In the genomic region with DNA sequence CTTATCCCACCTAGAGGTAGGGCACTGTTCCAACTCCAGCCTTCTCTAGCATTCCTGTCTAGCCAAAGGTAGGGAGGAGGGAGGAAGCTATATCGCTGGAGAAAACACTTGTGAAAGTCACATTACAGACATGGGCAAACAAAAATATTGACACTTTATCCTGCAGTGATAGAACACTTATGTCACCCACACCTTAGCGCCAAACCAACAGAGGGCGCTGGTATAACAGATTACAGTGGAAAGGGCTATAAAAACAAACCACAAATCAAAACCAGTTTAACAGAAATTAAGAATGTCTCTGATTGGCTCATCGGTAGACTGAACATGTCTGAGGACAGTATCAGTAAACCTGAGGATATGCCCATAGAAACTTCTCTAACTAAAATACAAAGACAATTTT, we compare ENCODE assay signal across 9 cellular contexts.
A peak's percentile ranks its signal among the peaks of the same experiment; 100 is the strongest.
DNase-seq lines count a peak whose midpoint lies in the region; ATAC-seq and TF ChIP-seq lines count a peak whose summit lies in the region.
"Had no signal": no experiment of that assay in that cellular context is flagged by ENCODE, and none has a peak within 500 bp of the region (broad histone marks: within the 10 kb centered on the region; RNA-seq: fewer than 3 reads in every experiment).

No MANE protein-coding gene starts in this region.

- DNase-seq in AG04450 (ENCODE audit: low read depth, low spot score) (no peak), NCI-H510A (lab: John Stamatoyannopoulos, UW) (peak; percentile 2), epithelial cell of proximal tubule (ENCODE audit: low read depth) (no peak), mucosa of gallbladder (ENCODE audit: low spot score) (no peak), AG08396 (ENCODE audit: low spot score) (no peak)
- DNase-seq in activated CD4-positive, alpha-beta T cell treated with anti-CD3 and anti-CD28 coated beads, Interleukin-2, amount 50 U/mL, for 4 hours: no peak

- TF ChIP-seq CTCF in AG04450 (IDR thresholded peaks at IDR 0.05; ENCODE audit: low read depth, low read length) (0 out of 2 replicates have a peak, but pooled peaks have one; percentile 14), epithelial cell of proximal tubule (conservative IDR thresholded peaks at IDR 0.05; ENCODE audit: low read depth, low read length) (peak; percentile 69)

- no peaks in the 10 kb centered on the region for H3K9me3 ChIP-seq in AG04450 (ENCODE audit: control insufficient read depth, insufficient read depth, low read length)

- no peak overlapping the region for H3K4me3 ChIP-seq in AG04450 (ENCODE audit: low read depth, low read length)
- no peak overlapping the region for H3K4me3 ChIP-seq in epithelial cell of proximal tubule (ENCODE audit: low read depth, low read length)
- H3K4me3 ChIP-seq: SK-N-MC had no signal

- ATAC-seq in GM18867 (IDR thresholded peaks at IDR 0.05; ENCODE audit: unreplicated experiment): peak; percentile 71
- no peak for ATAC-seq in HG03159 (IDR thresholded peaks at IDR 0.05; ENCODE audit: unreplicated experiment)

- no peaks in the 10 kb centered on the region for H3K27me3 ChIP-seq in AG04450 (ENCODE audit: control insufficient read depth, insufficient read depth, low read length)

- POLR2A ChIA-PET in AG04450 (lab: Yijun Ruan, JAX): no interaction called here

- CTCF ChIA-PET in AG04450 (lab: Charles Lee): interaction anchor here (0.9 to 1.0 kb wide), 2 partner anchors 10 to 270 kb away, joined by 4 read pairs; no protein-coding TSS in a partner anchor

- H3K27ac ChIP-seq in AG04450 (ENCODE audit: low read depth, low read length): no peak overlapping the region
- H3K27ac ChIP-seq: SK-N-MC had no signal
